ENCODE assay signal across 1 cellular context in the genomic region with DNA sequence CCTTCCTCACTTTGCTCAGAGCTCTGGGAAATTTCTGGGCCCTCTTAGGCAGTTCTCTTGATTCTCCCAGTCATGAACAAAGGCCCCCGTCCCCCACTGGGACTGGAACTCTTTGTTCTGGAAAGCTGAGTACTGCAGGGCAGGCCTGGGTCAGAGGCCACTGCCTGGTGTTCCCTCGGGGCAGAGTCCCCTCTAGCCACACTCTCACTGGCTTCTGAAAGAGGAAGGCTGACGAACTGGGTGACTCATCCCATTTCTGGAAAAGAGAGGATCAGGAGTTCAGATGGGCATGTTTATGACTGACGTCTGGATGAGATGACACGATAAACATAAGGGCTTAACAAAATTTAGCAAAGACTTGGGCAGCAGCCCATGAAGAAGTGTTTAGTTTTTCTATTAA.
TF ChIP-seq lines count a peak whose summit lies in the region.

No MANE protein-coding gene starts in this region.

TF ChIP-seq in K562, 482 proteins besides CTCF, POLR2A, EP300 and RAD21 (continued from another document and continues in another):
- TF ChIP-seq, protein P1, sequence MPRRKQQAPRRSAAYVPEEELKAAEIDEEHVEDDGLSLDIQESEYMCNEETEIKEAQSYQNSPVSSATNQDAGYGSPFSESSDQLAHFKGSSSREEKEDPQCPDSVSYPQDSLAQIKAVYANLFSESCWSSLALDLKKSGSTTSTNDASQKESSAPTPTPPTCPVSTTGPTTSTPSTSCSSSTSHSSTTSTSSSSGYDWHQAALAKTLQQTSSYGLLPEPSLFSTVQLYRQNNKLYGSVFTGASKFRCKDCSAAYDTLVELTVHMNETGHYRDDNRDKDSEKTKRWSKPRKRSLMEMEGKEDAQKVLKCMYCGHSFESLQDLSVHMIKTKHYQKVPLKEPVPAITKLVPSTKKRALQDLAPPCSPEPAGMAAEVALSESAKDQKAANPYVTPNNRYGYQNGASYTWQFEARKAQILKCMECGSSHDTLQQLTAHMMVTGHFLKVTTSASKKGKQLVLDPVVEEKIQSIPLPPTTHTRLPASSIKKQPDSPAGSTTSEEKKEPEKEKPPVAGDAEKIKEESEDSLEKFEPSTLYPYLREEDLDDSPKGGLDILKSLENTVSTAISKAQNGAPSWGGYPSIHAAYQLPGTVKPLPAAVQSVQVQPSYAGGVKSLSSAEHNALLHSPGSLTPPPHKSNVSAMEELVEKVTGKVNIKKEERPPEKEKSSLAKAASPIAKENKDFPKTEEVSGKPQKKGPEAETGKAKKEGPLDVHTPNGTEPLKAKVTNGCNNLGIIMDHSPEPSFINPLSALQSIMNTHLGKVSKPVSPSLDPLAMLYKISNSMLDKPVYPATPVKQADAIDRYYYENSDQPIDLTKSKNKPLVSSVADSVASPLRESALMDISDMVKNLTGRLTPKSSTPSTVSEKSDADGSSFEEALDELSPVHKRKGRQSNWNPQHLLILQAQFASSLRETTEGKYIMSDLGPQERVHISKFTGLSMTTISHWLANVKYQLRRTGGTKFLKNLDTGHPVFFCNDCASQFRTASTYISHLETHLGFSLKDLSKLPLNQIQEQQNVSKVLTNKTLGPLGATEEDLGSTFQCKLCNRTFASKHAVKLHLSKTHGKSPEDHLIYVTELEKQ (CRISPR knock-in tag; IDR thresholded peaks at IDR 0.05) = no peak
- TF ChIP-seq HNRNPUL1 (IDR thresholded peaks at IDR 0.05; ENCODE audit: low read length) (no peak), TGIF2 (CRISPR knock-in tag; IDR thresholded peaks at IDR 0.05) (no peak), ZNF347 (CRISPR knock-in tag; IDR thresholded peaks at IDR 0.05; ENCODE audit: low read depth) (no peak), WHSC1 (IDR thresholded peaks at IDR 0.05; ENCODE audit: low read length) (no peak), PHF21A (IDR thresholded peaks at IDR 0.05; ENCODE audit: borderline replicate concordance, low read depth) (no peak), MAFG (tag; conservative IDR thresholded peaks at IDR 0.05) (no peak), GATAD2A (IDR thresholded peaks at IDR 0.05) (no peak), TAF7 (tag; IDR thresholded peaks at IDR 0.05) (no peak), STAG1 (CRISPR knock-in tag; IDR thresholded peaks at IDR 0.05; ENCODE audit: borderline replicate concordance) (no peak), OTX1 (CRISPR knock-in tag; IDR thresholded peaks at IDR 0.05) (no peak), DDX20 (tag; IDR thresholded peaks at IDR 0.05; ENCODE audit: low read depth) (no peak), NR2C2 (CRISPR knock-in tag; IDR thresholded peaks at IDR 0.05) (no peak), NR2C2 (tag; IDR thresholded peaks at IDR 0.05) (peak; percentile 74), CREB1 (IDR thresholded peaks at IDR 0.05) (no peak), CREB1 (CRISPR knock-in tag; IDR thresholded peaks at IDR 0.05) (no peak), CHCHD3 (CRISPR knock-in tag; IDR thresholded peaks at IDR 0.05) (no peak), ZBED1 (IDR thresholded peaks at IDR 0.05) (no peak), MYC (IDR thresholded peaks at IDR 0.05; ENCODE audit: low read depth, low read length) (no peak), MYC (CRISPR knock-in tag; IDR thresholded peaks at IDR 0.05; ENCODE audit: borderline replicate concordance, low read depth) (no peak), GTF2F1 (IDR thresholded peaks at IDR 0.05; ENCODE audit: low read depth, low read length) (no peak), ZNF23 (CRISPR knock-in tag; IDR thresholded peaks at IDR 0.05) (no peak), PHB2 (IDR thresholded peaks at IDR 0.05; ENCODE audit: low read depth) (no peak), PML (IDR thresholded peaks at IDR 0.05; ENCODE audit: low read length) (no peak), ESRRA (IDR thresholded peaks at IDR 0.05; ENCODE audit: borderline replicate concordance, low read depth) (no peak), SP2 (IDR thresholded peaks at IDR 0.05; ENCODE audit: extremely low read depth, low read depth, low read length, poor library complexity, severe bottlenecking) (no peak), MEIS2 (IDR thresholded peaks at IDR 0.05; ENCODE audit: partially characterized antibody) (peak; percentile 45), ZNF282 (CRISPR knock-in tag; IDR thresholded peaks at IDR 0.05) (no peak), MTF1 (CRISPR knock-in tag; IDR thresholded peaks at IDR 0.05; ENCODE audit: borderline replicate concordance) (no peak), CHD4 (IDR thresholded peaks at IDR 0.05; ENCODE audit: insufficient read depth, insufficient replicate concordance, low read depth, low read length, poor library complexity, severe bottlenecking) (no peak), ZKSCAN8 (CRISPR knock-in tag; IDR thresholded peaks at IDR 0.05) (no peak), MBD2 (IDR thresholded peaks at IDR 0.05; ENCODE audit: borderline replicate concordance, low read depth) (no peak), XRCC3 (IDR thresholded peaks at IDR 0.05) (no peak), ZNF133 (CRISPR knock-in tag; IDR thresholded peaks at IDR 0.05) (no peak), FOXK2 (conservative IDR thresholded peaks at IDR 0.05 in 1 of 2, IDR thresholded peaks at IDR 0.05 in 1 of 2; ENCODE audit: low read depth in 2 of 2) (0 out of 4 replicates have a peak, but pooled peaks of 1 of the 2 experiments have one; percentile 28), NCOA2 (IDR thresholded peaks at IDR 0.05; ENCODE audit: partially characterized antibody in 2 of 2) (no peak), ZNF316 (IDR thresholded peaks at IDR 0.05) (no peak), ZNF436 (CRISPR knock-in tag; IDR thresholded peaks at IDR 0.05) (no peak), ETV1 (tag; conservative IDR thresholded peaks at IDR 0.05; ENCODE audit: low read depth) (no peak)
- TF ChIP-seq, protein P2, sequence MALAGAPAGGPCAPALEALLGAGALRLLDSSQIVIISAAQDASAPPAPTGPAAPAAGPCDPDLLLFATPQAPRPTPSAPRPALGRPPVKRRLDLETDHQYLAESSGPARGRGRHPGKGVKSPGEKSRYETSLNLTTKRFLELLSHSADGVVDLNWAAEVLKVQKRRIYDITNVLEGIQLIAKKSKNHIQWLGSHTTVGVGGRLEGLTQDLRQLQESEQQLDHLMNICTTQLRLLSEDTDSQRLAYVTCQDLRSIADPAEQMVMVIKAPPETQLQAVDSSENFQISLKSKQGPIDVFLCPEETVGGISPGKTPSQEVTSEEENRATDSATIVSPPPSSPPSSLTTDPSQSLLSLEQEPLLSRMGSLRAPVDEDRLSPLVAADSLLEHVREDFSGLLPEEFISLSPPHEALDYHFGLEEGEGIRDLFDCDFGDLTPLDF (CRISPR knock-in tag; IDR thresholded peaks at IDR 0.05) = no peak
- TF ChIP-seq, protein P3, sequence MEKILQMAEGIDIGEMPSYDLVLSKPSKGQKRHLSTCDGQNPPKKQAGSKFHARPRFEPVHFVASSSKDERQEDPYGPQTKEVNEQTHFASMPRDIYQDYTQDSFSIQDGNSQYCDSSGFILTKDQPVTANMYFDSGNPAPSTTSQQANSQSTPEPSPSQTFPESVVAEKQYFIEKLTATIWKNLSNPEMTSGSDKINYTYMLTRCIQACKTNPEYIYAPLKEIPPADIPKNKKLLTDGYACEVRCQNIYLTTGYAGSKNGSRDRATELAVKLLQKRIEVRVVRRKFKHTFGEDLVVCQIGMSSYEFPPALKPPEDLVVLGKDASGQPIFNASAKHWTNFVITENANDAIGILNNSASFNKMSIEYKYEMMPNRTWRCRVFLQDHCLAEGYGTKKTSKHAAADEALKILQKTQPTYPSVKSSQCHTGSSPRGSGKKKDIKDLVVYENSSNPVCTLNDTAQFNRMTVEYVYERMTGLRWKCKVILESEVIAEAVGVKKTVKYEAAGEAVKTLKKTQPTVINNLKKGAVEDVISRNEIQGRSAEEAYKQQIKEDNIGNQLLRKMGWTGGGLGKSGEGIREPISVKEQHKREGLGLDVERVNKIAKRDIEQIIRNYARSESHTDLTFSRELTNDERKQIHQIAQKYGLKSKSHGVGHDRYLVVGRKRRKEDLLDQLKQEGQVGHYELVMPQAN (IDR thresholded peaks at IDR 0.05; ENCODE audit: borderline replicate concordance) = no peak
- TF ChIP-seq, protein P4, sequence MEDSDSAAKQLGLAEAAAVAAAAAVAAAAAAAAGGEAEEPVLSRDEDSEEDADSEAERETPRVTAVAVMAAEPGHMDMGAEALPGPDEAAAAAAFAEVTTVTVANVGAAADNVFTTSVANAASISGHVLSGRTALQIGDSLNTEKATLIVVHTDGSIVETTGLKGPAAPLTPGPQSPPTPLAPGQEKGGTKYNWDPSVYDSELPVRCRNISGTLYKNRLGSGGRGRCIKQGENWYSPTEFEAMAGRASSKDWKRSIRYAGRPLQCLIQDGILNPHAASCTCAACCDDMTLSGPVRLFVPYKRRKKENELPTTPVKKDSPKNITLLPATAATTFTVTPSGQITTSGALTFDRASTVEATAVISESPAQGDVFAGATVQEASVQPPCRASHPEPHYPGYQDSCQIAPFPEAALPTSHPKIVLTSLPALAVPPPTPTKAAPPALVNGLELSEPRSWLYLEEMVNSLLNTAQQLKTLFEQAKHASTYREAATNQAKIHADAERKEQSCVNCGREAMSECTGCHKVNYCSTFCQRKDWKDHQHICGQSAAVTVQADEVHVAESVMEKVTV (CRISPR knock-in tag; IDR thresholded peaks at IDR 0.05) = no peak
- TF ChIP-seq, protein P5, sequence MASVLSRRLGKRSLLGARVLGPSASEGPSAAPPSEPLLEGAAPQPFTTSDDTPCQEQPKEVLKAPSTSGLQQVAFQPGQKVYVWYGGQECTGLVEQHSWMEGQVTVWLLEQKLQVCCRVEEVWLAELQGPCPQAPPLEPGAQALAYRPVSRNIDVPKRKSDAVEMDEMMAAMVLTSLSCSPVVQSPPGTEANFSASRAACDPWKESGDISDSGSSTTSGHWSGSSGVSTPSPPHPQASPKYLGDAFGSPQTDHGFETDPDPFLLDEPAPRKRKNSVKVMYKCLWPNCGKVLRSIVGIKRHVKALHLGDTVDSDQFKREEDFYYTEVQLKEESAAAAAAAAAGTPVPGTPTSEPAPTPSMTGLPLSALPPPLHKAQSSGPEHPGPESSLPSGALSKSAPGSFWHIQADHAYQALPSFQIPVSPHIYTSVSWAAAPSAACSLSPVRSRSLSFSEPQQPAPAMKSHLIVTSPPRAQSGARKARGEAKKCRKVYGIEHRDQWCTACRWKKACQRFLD (CRISPR knock-in tag; IDR thresholded peaks at IDR 0.05) = no peak
- TF ChIP-seq, protein P6, sequence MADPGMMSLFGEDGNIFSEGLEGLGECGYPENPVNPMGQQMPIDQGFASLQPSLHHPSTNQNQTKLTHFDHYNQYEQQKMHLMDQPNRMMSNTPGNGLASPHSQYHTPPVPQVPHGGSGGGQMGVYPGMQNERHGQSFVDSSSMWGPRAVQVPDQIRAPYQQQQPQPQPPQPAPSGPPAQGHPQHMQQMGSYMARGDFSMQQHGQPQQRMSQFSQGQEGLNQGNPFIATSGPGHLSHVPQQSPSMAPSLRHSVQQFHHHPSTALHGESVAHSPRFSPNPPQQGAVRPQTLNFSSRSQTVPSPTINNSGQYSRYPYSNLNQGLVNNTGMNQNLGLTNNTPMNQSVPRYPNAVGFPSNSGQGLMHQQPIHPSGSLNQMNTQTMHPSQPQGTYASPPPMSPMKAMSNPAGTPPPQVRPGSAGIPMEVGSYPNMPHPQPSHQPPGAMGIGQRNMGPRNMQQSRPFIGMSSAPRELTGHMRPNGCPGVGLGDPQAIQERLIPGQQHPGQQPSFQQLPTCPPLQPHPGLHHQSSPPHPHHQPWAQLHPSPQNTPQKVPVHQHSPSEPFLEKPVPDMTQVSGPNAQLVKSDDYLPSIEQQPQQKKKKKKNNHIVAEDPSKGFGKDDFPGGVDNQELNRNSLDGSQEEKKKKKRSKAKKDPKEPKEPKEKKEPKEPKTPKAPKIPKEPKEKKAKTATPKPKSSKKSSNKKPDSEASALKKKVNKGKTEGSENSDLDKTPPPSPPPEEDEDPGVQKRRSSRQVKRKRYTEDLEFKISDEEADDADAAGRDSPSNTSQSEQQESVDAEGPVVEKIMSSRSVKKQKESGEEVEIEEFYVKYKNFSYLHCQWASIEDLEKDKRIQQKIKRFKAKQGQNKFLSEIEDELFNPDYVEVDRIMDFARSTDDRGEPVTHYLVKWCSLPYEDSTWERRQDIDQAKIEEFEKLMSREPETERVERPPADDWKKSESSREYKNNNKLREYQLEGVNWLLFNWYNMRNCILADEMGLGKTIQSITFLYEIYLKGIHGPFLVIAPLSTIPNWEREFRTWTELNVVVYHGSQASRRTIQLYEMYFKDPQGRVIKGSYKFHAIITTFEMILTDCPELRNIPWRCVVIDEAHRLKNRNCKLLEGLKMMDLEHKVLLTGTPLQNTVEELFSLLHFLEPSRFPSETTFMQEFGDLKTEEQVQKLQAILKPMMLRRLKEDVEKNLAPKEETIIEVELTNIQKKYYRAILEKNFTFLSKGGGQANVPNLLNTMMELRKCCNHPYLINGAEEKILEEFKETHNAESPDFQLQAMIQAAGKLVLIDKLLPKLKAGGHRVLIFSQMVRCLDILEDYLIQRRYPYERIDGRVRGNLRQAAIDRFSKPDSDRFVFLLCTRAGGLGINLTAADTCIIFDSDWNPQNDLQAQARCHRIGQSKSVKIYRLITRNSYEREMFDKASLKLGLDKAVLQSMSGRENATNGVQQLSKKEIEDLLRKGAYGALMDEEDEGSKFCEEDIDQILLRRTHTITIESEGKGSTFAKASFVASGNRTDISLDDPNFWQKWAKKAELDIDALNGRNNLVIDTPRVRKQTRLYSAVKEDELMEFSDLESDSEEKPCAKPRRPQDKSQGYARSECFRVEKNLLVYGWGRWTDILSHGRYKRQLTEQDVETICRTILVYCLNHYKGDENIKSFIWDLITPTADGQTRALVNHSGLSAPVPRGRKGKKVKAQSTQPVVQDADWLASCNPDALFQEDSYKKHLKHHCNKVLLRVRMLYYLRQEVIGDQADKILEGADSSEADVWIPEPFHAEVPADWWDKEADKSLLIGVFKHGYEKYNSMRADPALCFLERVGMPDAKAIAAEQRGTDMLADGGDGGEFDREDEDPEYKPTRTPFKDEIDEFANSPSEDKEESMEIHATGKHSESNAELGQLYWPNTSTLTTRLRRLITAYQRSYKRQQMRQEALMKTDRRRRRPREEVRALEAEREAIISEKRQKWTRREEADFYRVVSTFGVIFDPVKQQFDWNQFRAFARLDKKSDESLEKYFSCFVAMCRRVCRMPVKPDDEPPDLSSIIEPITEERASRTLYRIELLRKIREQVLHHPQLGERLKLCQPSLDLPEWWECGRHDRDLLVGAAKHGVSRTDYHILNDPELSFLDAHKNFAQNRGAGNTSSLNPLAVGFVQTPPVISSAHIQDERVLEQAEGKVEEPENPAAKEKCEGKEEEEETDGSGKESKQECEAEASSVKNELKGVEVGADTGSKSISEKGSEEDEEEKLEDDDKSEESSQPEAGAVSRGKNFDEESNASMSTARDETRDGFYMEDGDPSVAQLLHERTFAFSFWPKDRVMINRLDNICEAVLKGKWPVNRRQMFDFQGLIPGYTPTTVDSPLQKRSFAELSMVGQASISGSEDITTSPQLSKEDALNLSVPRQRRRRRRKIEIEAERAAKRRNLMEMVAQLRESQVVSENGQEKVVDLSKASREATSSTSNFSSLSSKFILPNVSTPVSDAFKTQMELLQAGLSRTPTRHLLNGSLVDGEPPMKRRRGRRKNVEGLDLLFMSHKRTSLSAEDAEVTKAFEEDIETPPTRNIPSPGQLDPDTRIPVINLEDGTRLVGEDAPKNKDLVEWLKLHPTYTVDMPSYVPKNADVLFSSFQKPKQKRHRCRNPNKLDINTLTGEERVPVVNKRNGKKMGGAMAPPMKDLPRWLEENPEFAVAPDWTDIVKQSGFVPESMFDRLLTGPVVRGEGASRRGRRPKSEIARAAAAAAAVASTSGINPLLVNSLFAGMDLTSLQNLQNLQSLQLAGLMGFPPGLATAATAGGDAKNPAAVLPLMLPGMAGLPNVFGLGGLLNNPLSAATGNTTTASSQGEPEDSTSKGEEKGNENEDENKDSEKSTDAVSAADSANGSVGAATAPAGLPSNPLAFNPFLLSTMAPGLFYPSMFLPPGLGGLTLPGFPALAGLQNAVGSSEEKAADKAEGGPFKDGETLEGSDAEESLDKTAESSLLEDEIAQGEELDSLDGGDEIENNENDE (IDR thresholded peaks at IDR 0.05; ENCODE audit: low read depth, low read length) = no peak
